8 cellular contexts compared by ENCODE assay signal in genomic region chr14:32200368-32201195, GRCh38. TPM values are rescaled to one million over a fixed set of nuclear protein-coding genes. Genes with fewer than 3 reads are reported as not detected.
DNase-seq lines count a peak whose midpoint lies in the region; TF ChIP-seq lines count a peak whose summit lies in the region.

No MANE protein-coding gene starts in this region.

- H3K27me3 Mint-ChIP-seq in activated T-cell treated with anti-CD3 and anti-CD28 coated beads, Interleukin-2, amount 50 U/mL, for 24 hours: peaks cover 4% of the 10 kb centered on the region

- H3K4me3 ChIP-seq in ectodermal cell (ENCODE audit: insufficient read depth, low read depth, low read length) (peak overlapping the region; percentile 88), osteoblast (ENCODE audit: insufficient read depth, low read length) (peak overlapping the region; percentile 75)

- no peak overlapping the region for H3K27ac ChIP-seq in ectodermal cell (ENCODE audit: insufficient read depth, low read depth, low read length, poor library complexity, severe bottlenecking)
- H3K27ac ChIP-seq in osteoblast (ENCODE audit: low read depth, low read length): no peak overlapping the region

- H3K9me3 ChIP-seq in ectodermal cell (ENCODE audit: control insufficient read depth, low read length): no peaks in the 10 kb centered on the region
- no peaks in the 10 kb centered on the region for H3K9me3 ChIP-seq in osteoblast (ENCODE audit: low read depth, low read length)

- 28% methylated on average over 8 to 12 of the region's 14 CpGs for WGBS in ectodermal cell, 2 experiments

- no peaks in the 10 kb centered on the region for H3K79me2 ChIP-seq in osteoblast (ENCODE audit: insufficient read depth, low read length)

- peaks cover 52% of the 10 kb centered on the region for H3K4me1 Mint-ChIP-seq in activated T-cell treated with anti-CD3 and anti-CD28 coated beads, Interleukin-2, amount 50 U/mL, for 24 hours (ENCODE audit: low read depth)

- no peaks in the 10 kb centered on the region for H4K20me1 ChIP-seq in osteoblast (ENCODE audit: insufficient read depth, low read length)

- no peaks in the 10 kb centered on the region for H3K9me3 Mint-ChIP-seq in activated T-cell treated with anti-CD3 and anti-CD28 coated beads, Interleukin-2, amount 50 U/mL, for 24 hours

- DNase-seq in activated T-cell treated with anti-CD3 and anti-CD28 coated beads, Interleukin-2, amount 50 U/mL, for 24 hours: no peak
- DNase-seq in activated T-cell treated with anti-CD3 and anti-CD28 coated beads, Interleukin-2, amount 50 U/mL, for 48 hours: no peak
- DNase-seq in NAMALWA (ENCODE audit: low spot score) (peak; percentile 27), osteoblast (ENCODE audit: insufficient read length, low spot score, missing footprints) (no peak), EL (no peak), DMS 273 (lab: John Stamatoyannopoulos, UW; ENCODE audit: unreplicated experiment) (no peak)
- no peak for DNase-seq in activated CD4-positive, alpha-beta T cell treated with anti-CD3 and anti-CD28 coated beads, Interleukin-2, amount 50 U/mL, for 1 hour

- H3K27ac Mint-ChIP-seq in activated T-cell treated with anti-CD3 and anti-CD28 coated beads, Interleukin-2, amount 50 U/mL, for 24 hours: peak overlapping the region; percentile 100

- H3K4me3 Mint-ChIP-seq in activated T-cell treated with anti-CD3 and anti-CD28 coated beads, Interleukin-2, amount 50 U/mL, for 24 hours: peak overlapping the region; percentile 82

- H3K36me3 ChIP-seq in ectodermal cell (ENCODE audit: control insufficient read depth, insufficient read depth, low read length) (no peaks in the 10 kb centered on the region), osteoblast (ENCODE audit: insufficient read depth, low read length) (no peaks in the 10 kb centered on the region)

- H3K4me1 ChIP-seq in ectodermal cell (ENCODE audit: control insufficient read depth, insufficient read depth, low read length) (no peaks in the 10 kb centered on the region), osteoblast (ENCODE audit: insufficient read depth, low read length) (peaks cover 18% of the 10 kb centered on the region)

- H3K36me3 Mint-ChIP-seq in activated T-cell treated with anti-CD3 and anti-CD28 coated beads, Interleukin-2, amount 50 U/mL, for 24 hours (ENCODE audit: low read depth): peaks cover 2% of the 10 kb centered on the region

- TF ChIP-seq CTCF in osteoblast (IDR thresholded peaks at IDR 0.05; ENCODE audit: extremely low read depth, low read depth, low read length): no peak

- H3K27me3 ChIP-seq in ectodermal cell (ENCODE audit: control insufficient read depth, insufficient read depth, low read length, poor library complexity, severe bottlenecking): peaks cover 18% of the 10 kb centered on the region
- peaks cover 21% of the 10 kb centered on the region for H3K27me3 ChIP-seq in osteoblast (ENCODE audit: insufficient read depth, low read length)

- peak overlapping the region; percentile 84 for H3K4me2 ChIP-seq in osteoblast (ENCODE audit: insufficient read depth, low read length)

- H2AFZ ChIP-seq in osteoblast (ENCODE audit: low read length): peak overlapping the region; percentile 92

RNA-seq across cellular contexts. Expression of gene RNU6-7, which starts 1.3 kb away (rescaled TPM):
- not detected for polyA plus RNA-seq in ectodermal cell (2013, experiment 1 of 4)
- not detected for polyA plus RNA-seq in ectodermal cell (2013, experiment 2 of 4)
- polyA plus RNA-seq in ectodermal cell (2013, experiment 3 of 4): not detected
- polyA plus RNA-seq in ectodermal cell (2013, experiment 4 of 4): under 0.01 TPM
- total RNA-seq in osteoblast: not detected in 2 replicates

RNA-seq across cellular contexts. Expression of gene RNU6-8, which starts 2.5 kb away (rescaled TPM):
- polyA plus RNA-seq in ectodermal cell (2013, experiment 1 of 4): not detected
- not detected for polyA plus RNA-seq in ectodermal cell (2013, experiment 2 of 4)
- not detected for polyA plus RNA-seq in ectodermal cell (2013, experiment 3 of 4)
- polyA plus RNA-seq in ectodermal cell (2013, experiment 4 of 4): under 0.01 TPM
- not detected in 2 replicates for total RNA-seq in osteoblast
